8 cellular contexts compared by ENCODE assay signal in genomic region chr17:2214047-2214717, GRCh38.
DNase-seq lines count a peak whose midpoint lies in the region; ATAC-seq and TF ChIP-seq lines count a peak whose summit lies in the region.

No MANE protein-coding gene starts in this region.

- ATAC-seq in T-cell (replicated peaks in 1 of 4) (no peak), GM19035 (IDR thresholded peaks at IDR 0.05; ENCODE audit: unreplicated experiment) (no peak)

- H3K27ac ChIP-seq in uterus: peak overlapping the region; percentile 93 to 95

- H3K36me3 ChIP-seq in uterus: no peaks in the 10 kb centered on the region

- H3K4me1 Mint-ChIP-seq in T-cell (peaks cover 61 to 66% (median 65%) of the 10 kb centered on the region in 3 donors), endothelial cell (ENCODE audit: unreplicated experiment) (peaks cover 26% of the 10 kb centered on the region)

- H3K4me3 ChIP-seq in GM12865 (ENCODE audit: low read depth, low read length) (peak overlapping the region; percentile 81), uterus (no peak overlapping the region)

- H3K9me3 ChIP-seq in uterus: no peaks in the 10 kb centered on the region

- H3K9me3 Mint-ChIP-seq in T-cell: no peaks in the 10 kb centered on the region
- no peaks in the 10 kb centered on the region for H3K9me3 Mint-ChIP-seq in endothelial cell (ENCODE audit: unreplicated experiment)

- CTCF ChIA-PET in T-cell (lab: Charles Lee): interaction anchor here in 1 of 2 donors (1.0 to 2.1 kb wide), 3 partner anchors 10 to 31 kb away, joined by 3 to 7 read pairs (median 3); no protein-coding TSS in a partner anchor

- H3K4me3 Mint-ChIP-seq in T-cell: peak overlapping the region in 2 of 3 donors; percentile 50 to 72
- no peak overlapping the region for H3K4me3 Mint-ChIP-seq in endothelial cell (ENCODE audit: unreplicated experiment)

- TF ChIP-seq CTCF in GM12865 (IDR thresholded peaks at IDR 0.05; ENCODE audit: insufficient read depth, low read depth, low read length, missing control alignments): no peak
- no peak for TF ChIP-seq CTCF in endothelial cell (IDR thresholded peaks at IDR 0.05; ENCODE audit: unreplicated experiment)
- TF ChIP-seq CTCF in uterus (IDR thresholded peaks at IDR 0.05): no peak

- H3K27me3 Mint-ChIP-seq in T-cell (no peaks in the 10 kb centered on the region), endothelial cell (ENCODE audit: unreplicated experiment) (peaks cover 3% of the 10 kb centered on the region)

- H3K36me3 Mint-ChIP-seq in T-cell: peaks cover 8% of the 10 kb centered on the region
- peaks cover 4% of the 10 kb centered on the region for H3K36me3 Mint-ChIP-seq in endothelial cell (ENCODE audit: low read depth, unreplicated experiment)

- H3K4me1 ChIP-seq in uterus: peaks cover 5 to 7% of the 10 kb centered on the region in 2 donors

- no peaks in the 10 kb centered on the region for H3K27me3 ChIP-seq in uterus

- intact Hi-C loops in uterus (cut with DNase I; ENCODE audit: low total_unique reads): no loop called here

- H3K27ac Mint-ChIP-seq in T-cell (peak overlapping the region; percentile 93 to 97), endothelial cell (ENCODE audit: unreplicated experiment) (peak overlapping the region; percentile 42)

- POLR2A ChIA-PET in T-cell (lab: Charles Lee): interaction anchor here (0.7 to 1.3 kb wide), 3 partner anchors 9 to 48 kb away, joined by 3 read pairs; no protein-coding TSS in a partner anchor

- no peak for DNase-seq in GM12865 (ENCODE audit: low read depth)
- no peak for DNase-seq in T-cell
- DNase-seq in endothelial cell (ENCODE audit: low spot score): no peak
- peak; percentile 58 for DNase-seq in myocyte (ENCODE audit: low read depth)
- peak; percentile 57 to 69 for DNase-seq in uterus
- no peak for DNase-seq in GF-D8 (lab: John Stamatoyannopoulos, UW)
- DNase-seq in NCI-H2081 treated with DMSO at 0.1 percent for 48 hours (lab: John Stamatoyannopoulos, UW): no peak

- TF ChIP-seq POLR2A in uterus (IDR thresholded peaks at IDR 0.05): peak in 1 of 2 donors; percentile 33

Comparison
In these comparisons a context has a peak if more than half of its experiments do, and no peak if none do; other contexts are left out.
1. DNase-seq: peak in myocyte (single experiment) and uterus (2 of 2); none in GM12865 (single experiment), T-cell (0 of 34), endothelial cell (single experiment), GF-D8 (single experiment) and NCI-H2081 treated with DMSO at 0.1 percent for 48 hours (single experiment).